In the genomic region with DNA sequence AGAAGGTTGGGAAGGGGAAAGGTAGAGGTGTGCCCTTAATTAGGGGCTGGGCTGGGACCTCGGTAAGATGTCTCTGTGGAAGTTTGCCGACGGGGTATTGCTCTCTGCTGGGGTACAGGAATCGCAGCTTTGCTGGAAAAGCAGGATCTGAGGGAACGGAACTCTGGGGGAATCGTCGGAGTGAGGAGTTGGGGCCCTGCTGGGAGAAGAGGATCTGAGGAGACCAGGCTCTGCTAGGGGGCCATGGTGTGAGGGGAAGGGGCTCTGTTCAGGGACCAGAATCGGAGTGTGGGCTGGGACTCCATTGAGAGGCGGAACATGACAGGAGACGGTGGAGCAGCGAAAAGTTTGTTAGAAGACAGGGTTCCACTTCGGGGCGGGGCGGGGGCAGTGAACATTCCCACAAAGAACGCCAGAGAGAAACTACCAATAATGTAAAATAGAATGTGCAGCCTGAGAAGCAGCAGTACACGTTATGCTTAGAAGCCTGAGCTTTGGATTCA, we compare ENCODE assay signal across 8 cellular contexts. TPM values are rescaled to one million over a fixed set of nuclear protein-coding genes. Genes with fewer than 3 reads are reported as not detected.
DNase-seq lines count a peak whose midpoint lies in the region; ATAC-seq and TF ChIP-seq lines count a peak whose summit lies in the region.

No MANE protein-coding gene starts in this region.

- H2AFZ ChIP-seq in GM23338 (peak overlapping the region; percentile 93), mesenchymal stem cell (ENCODE audit: low read depth, low read length) (peak overlapping the region; percentile 15)

- H3K9me3 Mint-ChIP-seq in GM23338 = no peaks in the 10 kb centered on the region

- H3K79me2 ChIP-seq in GM23338 (replicated peaks; ENCODE audit: insufficient read depth) = peaks cover 28% of the 10 kb centered on the region

- H4K91ac ChIP-seq in mesenchymal stem cell (ENCODE audit: low read length) = no peak overlapping the region

- no peak overlapping the region for H2AK5ac ChIP-seq in mesenchymal stem cell (ENCODE audit: low read length, severe bottlenecking)

- H3K36me3 ChIP-seq in GM23338 (ENCODE audit: insufficient read depth) = no peaks in the 10 kb centered on the region
- no peaks in the 10 kb centered on the region for H3K36me3 ChIP-seq in mesenchymal stem cell (ENCODE audit: control insufficient read depth in 1 of 2, insufficient read depth in 2 of 2, low read depth in 1 of 2, low read length in 2 of 2)
- H3K36me3 ChIP-seq in testis (ENCODE audit: low read depth, missing control alignments) = no peaks in the 10 kb centered on the region

- no peak overlapping the region for H3K4ac ChIP-seq in mesenchymal stem cell (ENCODE audit: low read depth in 1 of 2, low read length in 2 of 2)

- no peaks in the 10 kb centered on the region for H3K9me2 ChIP-seq in GM23338 (ENCODE audit: insufficient read depth)

- H3K79me1 ChIP-seq in mesenchymal stem cell (replicated peaks; ENCODE audit: low read length, poor library complexity, severe bottlenecking) = peaks cover 6% of the 10 kb centered on the region

- TF ChIP-seq POLR2A in testis (IDR thresholded peaks at IDR 0.05) = no peak

- H3F3A ChIP-seq in GM23338 (replicated peaks; ENCODE audit: low read depth) = peaks cover 7% of the 10 kb centered on the region

- peak overlapping the region; percentile 41 to 46 for H3K18ac ChIP-seq in mesenchymal stem cell (ENCODE audit: low read depth in 1 of 2, low read length in 2 of 2)

- peak overlapping the region; percentile 96 for H3K4me3 Mint-ChIP-seq in GM23338

- peak overlapping the region; percentile 95 for H3K4me2 ChIP-seq in GM23338
- H3K4me2 ChIP-seq in mesenchymal stem cell (ENCODE audit: low read length, poor library complexity, severe bottlenecking) = peak overlapping the region; percentile 93

- intact Hi-C loops in testis (cut with DNase I; ENCODE audit: low total_unique reads) = loop anchor here (10.0 kb wide), 1 partner anchor 173 kb away; a partner anchor contains a TSS

- peak overlapping the region; percentile 89 for H3K4me3 ChIP-seq in AG04449 (ENCODE audit: low read depth, low read length)
- peak overlapping the region; percentile 87 for H3K4me3 ChIP-seq in GM23338
- H3K4me3 ChIP-seq in WI38 (ENCODE audit: low read depth, low read length) = peak overlapping the region; percentile 82
- H3K4me3 ChIP-seq in mesenchymal stem cell (ENCODE audit: insufficient read depth in 1 of 2, low read depth in 1 of 2, low read length in 2 of 2) = peak overlapping the region; percentile 69 to 99
- H3K4me3 ChIP-seq in testis = peak overlapping the region; percentile 84 to 100

- WGBS in mesenchymal stem cell = under 1% methylated on average over 9 of the region's 16 CpGs
- WGBS in testis, 2 donors = 1% methylated on average over 16 of the region's 16 CpGs

- peak overlapping the region in 1 of 2 experiments; percentile 18 for H3K14ac ChIP-seq in mesenchymal stem cell (ENCODE audit: low read length in 2 of 2)

- H2BK12ac ChIP-seq in mesenchymal stem cell (ENCODE audit: low read length in 2 of 2) = no peak overlapping the region

- H3K27me3 ChIP-seq in GM23338 (ENCODE audit: insufficient read depth) = no peaks in the 10 kb centered on the region
- no peaks in the 10 kb centered on the region for H3K27me3 ChIP-seq in mesenchymal stem cell (ENCODE audit: control insufficient read depth in 1 of 2, insufficient read depth in 1 of 2, low read length in 2 of 2)
- H3K27me3 ChIP-seq in testis = no peaks in the 10 kb centered on the region

- H3K27me3 Mint-ChIP-seq in GM23338 (ENCODE audit: insufficient read depth, low read depth, poor library complexity) = peaks cover 16% of the 10 kb centered on the region

- no peak overlapping the region for H3K23ac ChIP-seq in mesenchymal stem cell (ENCODE audit: low read length in 2 of 2)

- H2BK15ac ChIP-seq in mesenchymal stem cell (ENCODE audit: low read depth, poor library complexity, severe bottlenecking) = no peak overlapping the region

- H3K9ac ChIP-seq in mesenchymal stem cell (ENCODE audit: low read length) = peak overlapping the region; percentile 97

- H3K36me3 Mint-ChIP-seq in GM23338 (ENCODE audit: low read depth) = peaks cover 3% of the 10 kb centered on the region; the same call in 2 of the 3 replicates

- no peak overlapping the region for H4K8ac ChIP-seq in mesenchymal stem cell (ENCODE audit: low read length)

- peak overlapping the region; percentile 82 for H3K27ac Mint-ChIP-seq in GM23338

- H2BK5ac ChIP-seq in mesenchymal stem cell (ENCODE audit: low read depth, low read length, poor library complexity, severe bottlenecking) = no peak overlapping the region

- CTCF ChIA-PET in AG04449 (lab: Yijun Ruan, JAX) = interaction anchor here (0.7 kb wide), 1 partner anchor 173 kb away, joined by 5 read pairs; a partner anchor contains a TSS

- H3K4me1 ChIP-seq in GM23338 (ENCODE audit: insufficient read depth) (peaks cover 27% of the 10 kb centered on the region), mesenchymal stem cell (ENCODE audit: control insufficient read depth, insufficient read depth, low read depth, low read length) (peaks cover 9% of the 10 kb centered on the region), testis (peaks cover 18% of the 10 kb centered on the region)

- TF ChIP-seq CTCF in AG04449 (IDR thresholded peaks at IDR 0.05; ENCODE audit: insufficient read depth, low read length, missing control alignments) (no peak), GM23338 (conservative IDR thresholded peaks at IDR 0.05; ENCODE audit: low read depth in 2 of 2) (no peak), WI38 (IDR thresholded peaks at IDR 0.05; ENCODE audit: low read depth, low read length) (no peak), testis (IDR thresholded peaks at IDR 0.05) (no peak)

- DNase-seq in AG04449 (ENCODE audit: low read depth, low spot score) = no peak
- peak; percentile 67 for DNase-seq in GM23338 (ENCODE audit: low spot score)
- peak; percentile 3 for DNase-seq in effector CD4-positive, alpha-beta T cell
- peak; percentile 48 for DNase-seq in mesenchymal stem cell
- DNase-seq in testis = peak; percentile 57

- H3K9me3 ChIP-seq in mesenchymal stem cell (ENCODE audit: control insufficient read depth, low read length) = no peaks in the 10 kb centered on the region
- no peaks in the 10 kb centered on the region for H3K9me3 ChIP-seq in testis

- peak overlapping the region; percentile 37 for H2BK120ac ChIP-seq in mesenchymal stem cell (ENCODE audit: low read depth, low read length)

- ATAC-seq in GM23338 (peak; percentile 17), GM19328 (IDR thresholded peaks at IDR 0.05; ENCODE audit: unreplicated experiment) (no peak), GM21529 (IDR thresholded peaks at IDR 0.05; ENCODE audit: unreplicated experiment) (no peak)

- H3K4me1 Mint-ChIP-seq in GM23338 = peaks cover 9% of the 10 kb centered on the region

- H3K27ac ChIP-seq in GM23338 (ENCODE audit: low read depth) (peak overlapping the region; percentile 73; the same call in 1 of the 2 replicates), mesenchymal stem cell (ENCODE audit: low read length, poor library complexity, severe bottlenecking) (peak overlapping the region; percentile 80), testis (peak overlapping the region; percentile 94 to 98)

- POLR2A ChIA-PET in AG04449 (lab: Yijun Ruan, JAX) = interaction anchor here (0.6 to 0.7 kb wide), 2 partner anchors 61 to 174 kb away, joined by 3 to 5 read pairs; no protein-coding TSS in a partner anchor

- H4K20me1 ChIP-seq in GM23338 (replicated peaks; ENCODE audit: insufficient read depth) = peaks cover 24% of the 10 kb centered on the region

TF ChIP-seq in GM23338, 12 proteins besides CTCF, POLR2A, EP300 and RAD21:
- TF ChIP-seq ZNF114 (CRISPR knock-in tag; IDR thresholded peaks at IDR 0.05) (no peak), ZNF331 (CRISPR knock-in tag; IDR thresholded peaks at IDR 0.05; ENCODE audit: low read depth) (no peak)
- TF ChIP-seq, protein P1, sequence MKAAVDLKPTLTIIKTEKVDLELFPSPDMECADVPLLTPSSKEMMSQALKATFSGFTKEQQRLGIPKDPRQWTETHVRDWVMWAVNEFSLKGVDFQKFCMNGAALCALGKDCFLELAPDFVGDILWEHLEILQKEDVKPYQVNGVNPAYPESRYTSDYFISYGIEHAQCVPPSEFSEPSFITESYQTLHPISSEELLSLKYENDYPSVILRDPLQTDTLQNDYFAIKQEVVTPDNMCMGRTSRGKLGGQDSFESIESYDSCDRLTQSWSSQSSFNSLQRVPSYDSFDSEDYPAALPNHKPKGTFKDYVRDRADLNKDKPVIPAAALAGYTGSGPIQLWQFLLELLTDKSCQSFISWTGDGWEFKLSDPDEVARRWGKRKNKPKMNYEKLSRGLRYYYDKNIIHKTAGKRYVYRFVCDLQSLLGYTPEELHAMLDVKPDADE (IDR thresholded peaks at IDR 0.05) = no peak

RNA-seq across cellular contexts. Expression of a gene that starts 0.5 kb away (rescaled TPM):
- 2.3 and 5.3 TPM in 2 replicates for total RNA-seq in GM23338 (2014; rRNA removed; shearing (Covaris generic))
- polyA plus RNA-seq in GM23338 (2016; fragmentation: Nextera tagmentation; extraction: Ambion mirVana) (39.1 and 50.2 TPM in 2 replicates), testis (ENCODE audit: insufficient read depth, low read depth, low replicate concordance) (56.6 TPM)
- polyA plus RNA-seq in mesenchymal stem cell (2013, experiment 1 of 2) = 84.7 TPM
- 85.1 TPM for polyA plus RNA-seq in mesenchymal stem cell (2013, experiment 2 of 2)
- total RNA-seq in testis = 10 to 100 TPM; 20.2 to 22.0 TPM

RNA-seq across cellular contexts. Expression of a gene that starts 0.9 kb away (rescaled TPM):
- 42.4 and 51.2 TPM in 2 replicates for total RNA-seq in GM23338 (2014; rRNA removed; shearing (Covaris generic))
- polyA plus RNA-seq in GM23338 (2016; fragmentation: Nextera tagmentation; extraction: Ambion mirVana) (164 and 188 TPM in 2 replicates), testis (ENCODE audit: insufficient read depth, low read depth, low replicate concordance) (17.7 TPM)
- 65.5 TPM for polyA plus RNA-seq in mesenchymal stem cell (2013, experiment 1 of 2)
- 64.4 TPM for polyA plus RNA-seq in mesenchymal stem cell (2013, experiment 2 of 2)
- 100 to 1,000 TPM in 1 of 2 donors, 10 to 100 TPM in 1; 94.6 to 168 TPM for total RNA-seq in testis
